In the genomic region with DNA sequence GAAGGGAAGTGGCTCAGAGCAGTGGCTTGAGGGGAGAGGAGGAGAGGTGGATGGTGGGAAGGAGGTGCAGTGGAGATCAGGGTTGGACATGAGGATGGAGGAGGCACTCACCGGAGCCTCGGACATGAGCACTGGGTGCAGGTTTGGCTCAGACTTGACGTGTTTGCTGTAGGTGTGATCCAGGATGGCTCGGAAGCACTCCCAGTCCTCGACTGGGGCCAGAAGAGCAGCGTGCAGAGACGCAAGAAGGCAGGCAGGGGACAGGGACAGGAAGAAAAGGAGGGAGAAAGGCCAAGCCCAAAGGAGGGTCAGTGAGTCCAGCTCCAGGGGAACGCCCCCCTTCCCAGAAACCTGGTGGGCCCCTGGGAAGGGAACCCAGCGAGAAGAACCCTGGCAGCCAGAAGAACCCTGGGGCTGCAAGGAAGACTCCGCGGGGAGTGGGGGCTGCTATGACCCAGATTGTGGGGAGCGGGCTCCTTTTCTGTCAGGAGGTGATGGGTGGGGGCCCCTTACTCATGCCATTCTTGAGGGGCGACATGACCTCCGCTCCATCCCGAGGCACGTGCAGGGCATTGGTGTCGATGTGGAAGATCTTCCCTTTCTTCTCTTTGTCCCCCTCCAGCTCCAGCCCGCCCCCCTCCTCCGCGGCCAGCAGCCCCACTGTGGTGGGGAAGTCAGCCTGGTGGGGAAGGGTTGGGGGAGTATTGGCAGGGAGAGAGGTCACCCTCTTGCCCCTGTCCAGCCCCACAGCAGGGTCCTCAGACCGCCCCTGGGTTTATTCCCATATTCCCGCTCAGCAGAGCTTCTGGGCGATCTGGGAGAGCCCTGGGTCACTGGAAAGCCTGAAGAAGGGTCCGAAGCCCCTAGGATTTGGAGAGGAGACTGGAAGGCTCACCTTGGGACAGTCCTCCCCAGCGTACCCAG, we compare ENCODE assay signal across 18 cellular contexts. TPM values are rescaled to one million over a fixed set of nuclear protein-coding genes. Genes with fewer than 3 reads are reported as not detected.
"Had no signal": no experiment of that assay in that cellular context is flagged by ENCODE, and none has a peak within 500 bp of the region (broad histone marks: within the 10 kb centered on the region; RNA-seq: fewer than 3 reads in every experiment).

No MANE protein-coding gene starts in this region.

- H3K4me1 ChIP-seq: colonic mucosa had no signal

- H3K9me3 ChIP-seq: colonic mucosa, mucosa of descending colon, thoracic aorta, upper lobe of left lung had no signal

- FAIRE-seq: endometrium, frontal cortex had no signal

- H3K4me3 ChIP-seq: colonic mucosa, mucosa of descending colon, thoracic aorta, upper lobe of left lung had no signal

- H3K36me3 ChIP-seq: brain microvascular endothelial cell, colonic mucosa, thoracic aorta, upper lobe of left lung had no signal

- H3K27ac ChIP-seq: brain microvascular endothelial cell, colonic mucosa, thoracic aorta, upper lobe of left lung had no signal

- DNase-seq: activated B cell treated with CpG ODN at 0.5 μM for 24 hours; activated CD4-positive, alpha-beta memory T cell treated with anti-CD3 and anti-CD28 coated beads for 36 hours; activated CD8-positive, alpha-beta memory T cell treated with anti-CD3 and anti-CD28 coated beads, Interleukin-2, amount 10 ng/mL, durations not matched to agents 7 days and 5 days; brain microvascular endothelial cell; central memory CD4-positive, alpha-beta T cell; colonic mucosa; immature natural killer cell; mesenchymal stem cell; mucosa of descending colon; naive B cell; occipital lobe; stimulated activated naive B cell treated with anti-CD40 and anti-IgM and Interleukin-4, amounts not matched to agents 10 μg/mL and 1 μg/mL and 100 μg/mL, for 72 hours had no signal

RNA-seq across cellular contexts. Expression of gene ACTL6B, which starts 1.1 kb away (rescaled TPM):
- polyA plus RNA-seq: esophagus, immature natural killer cell, liver had no signal
